24 cellular contexts compared by ENCODE assay signal in the genomic region with DNA sequence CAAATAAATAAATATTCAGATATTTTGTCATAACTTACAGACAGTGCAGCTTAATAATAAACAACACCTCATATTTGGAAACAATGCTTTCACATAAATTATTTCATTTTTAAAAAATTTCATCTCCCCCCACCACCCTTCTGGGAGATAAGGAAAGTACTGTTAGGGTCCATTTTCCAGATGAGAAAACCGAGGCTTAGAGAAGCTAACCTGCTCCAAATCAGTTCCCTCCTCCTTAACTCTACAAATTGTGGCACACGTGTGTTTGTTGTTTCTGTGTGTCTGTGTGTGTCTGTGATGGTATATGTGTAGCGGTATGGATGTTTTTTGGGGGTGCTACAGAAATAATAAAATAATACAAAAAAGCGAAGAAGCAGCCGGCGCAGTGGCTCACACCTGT.
"Had no signal": no experiment of that assay in that cellular context is flagged by ENCODE, and none has a peak within 500 bp of the region (broad histone marks: within the 10 kb centered on the region; RNA-seq: fewer than 3 reads in every experiment).

No MANE protein-coding gene starts in this region.

- H3K4me2 ChIP-seq: smooth muscle cell had no signal

- H3K36me3 ChIP-seq: prostate gland had no signal

- FAIRE-seq: keratinocyte, pancreas had no signal

- DNase-seq: hippocampal formation; kidney glomerular epithelial cell; left cardiac atrium; lower lobe of right lung; mammary epithelial cell; mesenchymal stem cell; naive thymus-derived CD8-positive, alpha-beta T cell; nucleus accumbens; pancreas; retina; stimulated activated CD4-positive, alpha-beta T cell treated with anti-CD3 and anti-CD28 coated beads, Interleukin-1b, Interleukin-23, amount 100 ng/mL, for 48 hours; stimulated activated CD4-positive, alpha-beta T cell treated with anti-CD3 and anti-CD28 coated beads, Interleukin-2, amount 100 ng/mL, for 48 hours; stimulated activated CD4-positive, alpha-beta T cell treated with anti-CD3 and anti-CD28 coated beads, Interleukin-4, amount 100 ng/mL, for 4 hours; stimulated activated CD8-positive, alpha-beta memory T cell treated with anti-CD3 and anti-CD28 coated beads, Interleukin-4, amount 100 ng/mL, for 48 hours; stimulated activated naive CD4-positive, alpha-beta T cell treated with Interleukin-2 at 50 U/mL for 16 hours; stimulated activated naive CD8-positive, alpha-beta T cell treated with anti-CD3 and anti-CD28 coated beads, Interleukin-15, amount 100 ng/mL, for 72 hours; substantia nigra; transverse colon; upper lobe of left lung had no signal

- H3K27ac ChIP-seq: lower lobe of right lung, pancreas had no signal

- H3K27me3 ChIP-seq: pancreas, transverse colon, upper lobe of left lung had no signal

- ATAC-seq: left cardiac atrium; left lobe of liver; lower lobe of right lung; naive thymus-derived CD8-positive, alpha-beta T cell; pancreas; stimulated activated memory B cell treated with anti-CD40 and anti-IgM and Interleukin-4, amounts not matched to agents 10 μg/mL and 1 μg/mL and 100 μg/mL, for 72 hours; stimulated activated naive CD8-positive, alpha-beta T cell treated with anti-CD3 and anti-CD28 coated beads, Interleukin-15, amount 100 ng/mL, for 72 hours had no signal

- H3K4me3 ChIP-seq: lower lobe of right lung, pancreas, prostate gland, smooth muscle cell, transverse colon, upper lobe of left lung had no signal

- H3K9me3 ChIP-seq: lower lobe of right lung, pancreas, prostate gland, transverse colon, upper lobe of left lung had no signal
